In genomic region chr6:170290306-170291128, GRCh38 we compare ENCODE assay signal across 8 cellular contexts. TPM values are rescaled to one million over a fixed set of nuclear protein-coding genes. Genes with fewer than 3 reads are reported as not detected.
DNase-seq lines count a peak whose midpoint lies in the region; ATAC-seq, FAIRE-seq and TF ChIP-seq lines count a peak whose summit lies in the region.

Gene DLL1, minus strand, starts transcription at chr6:170291078. Its CDS starts 939 bp downstream, at chr6:170290139.

- H4K8ac ChIP-seq in IMR-90 (ENCODE audit: low read depth in 2 of 2, low read length in 2 of 2) = no peak within 1 kb of the TSS

- H2AK5ac ChIP-seq in IMR-90 (ENCODE audit: low read depth, low read length) = no peak within 1 kb of the TSS

- dilution Hi-C loops in IMR-90 (cut with HindIII; ENCODE audit: low sequenced_read_pairs, unreplicated experiment) = no loop called here

- no peak within 1 kb of the TSS for H2BK5ac ChIP-seq in IMR-90 (ENCODE audit: low read depth, low read length, poor library complexity, severe bottlenecking)

- no peak within 1 kb of the TSS for H2BK15ac ChIP-seq in IMR-90 (ENCODE audit: low read depth, low read length)

- H3K4me1 ChIP-seq in IMR-90 (ENCODE audit: control insufficient read depth, insufficient read depth, low read length) = peaks cover 4% of the 10 kb centered on the region; the same call in 1 of the 2 replicates
- H3K4me1 ChIP-seq in SJSA1 (replicated peaks) = peaks cover 35% of the 10 kb centered on the region
- peaks cover 0 to 30% of the 10 kb centered on the region in 2 donors for H3K4me1 ChIP-seq in kidney (ENCODE audit: control insufficient read depth in 1 of 2, insufficient read depth in 1 of 2, low read depth in 1 of 2, low read length in 2 of 2)

- H3K27me3 ChIP-seq in IMR-90 (ENCODE audit: control insufficient read depth, insufficient read depth, low read length) = peaks cover 82% of the 10 kb centered on the region
- peaks cover 97% of the 10 kb centered on the region for H3K27me3 ChIP-seq in SJSA1 (replicated peaks)

- H4K20me1 ChIP-seq in IMR-90 (ENCODE audit: insufficient read depth, low read length) = no peaks in the 10 kb centered on the region; the same call in 1 of the 2 replicates

- CTCF ChIA-PET in IMR-90 (lab: Yijun Ruan, JAX) = no interaction called here

- in situ Hi-C loops in IMR-90 (cut with MboI; ENCODE audit: low sequenced_read_pairs) = no loop called here

- no peak within 1 kb of the TSS for H2BK120ac ChIP-seq in IMR-90 (ENCODE audit: low read depth, low read length)

- H3K9ac ChIP-seq in IMR-90 (ENCODE audit: low read depth, low read length) (no peak within 1 kb of the TSS), kidney (ENCODE audit: low read length in 2 of 2) (no peak within 1 kb of the TSS)

- intact Hi-C loops in IMR-90 (cut with micrococcal nuclease) (loop anchor here (5.0 to 10.0 kb wide), 2 partner anchors 242 to 456 kb away; no protein-coding TSS in a partner anchor), kidney (cut with DNase I) (no loop called here)

- no peaks in the 10 kb centered on the region for H3K79me1 ChIP-seq in IMR-90 (ENCODE audit: low read depth in 1 of 2, low read length in 2 of 2)

- FAIRE-seq in kidney (lab: Jason Lieb, UNC) (no peak), HTR-8/SVneo (lab: Jason Lieb, UNC) (no peak)

- H3K23ac ChIP-seq in IMR-90 (ENCODE audit: low read depth, low read length) = no peak within 1 kb of the TSS

- H4K91ac ChIP-seq in IMR-90 (ENCODE audit: insufficient read depth, low read depth, low read length) = no peak within 1 kb of the TSS

- no peaks in the 10 kb centered on the region for H3K36me3 ChIP-seq in IMR-90 (ENCODE audit: control insufficient read depth, insufficient read depth, low read length)
- H3K36me3 ChIP-seq in SJSA1 = no peaks in the 10 kb centered on the region
- H3K36me3 ChIP-seq in kidney (ENCODE audit: control insufficient read depth in 1 of 2, insufficient read depth in 2 of 2, low read length in 2 of 2) = no peaks in the 10 kb centered on the region

- WGBS in IMR-90 (ENCODE audit: extremely low coverage in 2 of 2, insufficient read length in 1 of 2), 2 experiments = 1% methylated on average over 30 of the region's 81 CpGs; no CpG with 5 or more reads in 1 of the 2 experiments

- H2AK9ac ChIP-seq in IMR-90 (replicated peaks; ENCODE audit: low read depth, low read length, poor library complexity) = no peak within 1 kb of the TSS

- ATAC-seq in IMR-90 (ENCODE audit: low read depth) = peak; percentile 70

- H3K56ac ChIP-seq in IMR-90 (ENCODE audit: extremely low read depth, insufficient read depth, low read length) = no peak within 1 kb of the TSS

- no peak within 1 kb of the TSS for H4K5ac ChIP-seq in IMR-90 (ENCODE audit: low read depth, low read length)

- BruUV-seq in IMR-90 (replicated peaks; lab: Mats Ljungman, UMichigan) = no TSS peak

- TF ChIP-seq CTCF in IMR-90 (conservative IDR thresholded peaks at IDR 0.05; ENCODE audit: low read depth, low read length) (no peak), kidney (IDR thresholded peaks at IDR 0.05; ENCODE audit: borderline replicate concordance, extremely low read depth, insufficient read depth) (no peak)

- no peak within 1 kb of the TSS for H2BK20ac ChIP-seq in IMR-90 (ENCODE audit: low read depth, low read length)

- no peak for TF ChIP-seq RAD21 in IMR-90 (IDR thresholded peaks at IDR 0.05; ENCODE audit: low read length)

- DNase-seq in DMS153 (lab: John Stamatoyannopoulos, UW) (peak; percentile 82), IMR-90 (peak; percentile 29), SJSA1 (ENCODE audit: low read depth in 1 of 2, low spot score in 2 of 2) (peak; percentile 46 to 53), kidney (peak; percentile 91), iPS-NIHi11 (ENCODE audit: low spot score) (no peak), HTR-8/SVneo (ENCODE audit: insufficient read length, low spot score) (no peak)
- peak; percentile 30 for DNase-seq in central memory CD4-positive, alpha-beta T cell

- H3K4me2 ChIP-seq in IMR-90 (ENCODE audit: low read depth, low read length) = peak within 1 kb of the TSS; percentile 57

- peak within 1 kb of the TSS; percentile 80 for H2AFZ ChIP-seq in IMR-90 (replicated peaks; ENCODE audit: low read length, poor library complexity)

- H3K9me3 ChIP-seq in IMR-90 (ENCODE audit: control insufficient read depth, insufficient read depth, low read length) (peaks cover 4% of the 10 kb centered on the region; the same call in 1 of the 2 replicates), SJSA1 (replicated peaks) (0 out of 2 replicates have a peak, but pooled peaks cover 2% of the 10 kb centered on the region), kidney (ENCODE audit: control insufficient read depth in 1 of 2, low read length in 2 of 2) (no peaks in the 10 kb centered on the region)

- H3K27ac ChIP-seq in IMR-90 (ENCODE audit: insufficient read depth, low read length) (no peak within 1 kb of the TSS), SJSA1 (no peak within 1 kb of the TSS), kidney (ENCODE audit: low read depth in 2 of 2, low read length in 2 of 2) (peak within 1 kb of the TSS; percentile 41 to 52), skin epidermis (peak within 1 kb of the TSS in 20 of 21 experiments; percentile 37 to 86 (median 74))

- H3K4ac ChIP-seq in IMR-90 (ENCODE audit: low read depth, low read length) = no peak within 1 kb of the TSS

- peaks cover 4% of the 10 kb centered on the region; the same call in 1 of the 2 replicates for H3K9me1 ChIP-seq in IMR-90 (ENCODE audit: insufficient read depth, low read length)

- H3K18ac ChIP-seq in IMR-90 (ENCODE audit: low read depth, low read length) = no peak within 1 kb of the TSS

- H3K14ac ChIP-seq in IMR-90 (replicated peaks; ENCODE audit: low read depth, low read length) = no peak within 1 kb of the TSS

- peak within 1 kb of the TSS; percentile 61 for H3K4me3 ChIP-seq in IMR-90 (ENCODE audit: insufficient read depth, low read depth, low read length)
- peak within 1 kb of the TSS; percentile 45 for H3K4me3 ChIP-seq in SJSA1
- H3K4me3 ChIP-seq in kidney (ENCODE audit: low read length in 2 of 2) = peak within 1 kb of the TSS; percentile 64 to 73
- H3K4me3 ChIP-seq in skin epidermis = peak within 1 kb of the TSS; percentile 42 to 80 (median 60)

- TF ChIP-seq POLR2A in IMR-90 (IDR thresholded peaks at IDR 0.05; ENCODE audit: low read depth, low read length) = no peak

- POLR2A ChIA-PET in IMR-90 (lab: Charles Lee; ENCODE audit: unreplicated experiment) = no interaction called here

TF ChIP-seq in IMR-90, 13 proteins besides CTCF, POLR2A, EP300 and RAD21:
- TF ChIP-seq CEBPB (IDR thresholded peaks at IDR 0.05; ENCODE audit: low read depth, low read length) = no peak
- no peak for TF ChIP-seq BHLHE40 (IDR thresholded peaks at IDR 0.05; ENCODE audit: low read depth, low read length)
- TF ChIP-seq MAZ (IDR thresholded peaks at IDR 0.05; ENCODE audit: borderline replicate concordance, low read depth, low read length) = no peak
TF ChIP-seq in IMR-90: peak in this region for 0.

RNA-seq across cellular contexts. Expression of gene DLL1, which starts in this region (rescaled TPM):
- total RNA-seq in IMR-90 (2012; rRNA removed) (under 0.01 TPM in 2 replicates), kidney (11.9 TPM)
- polyA plus RNA-seq in IMR-90 (2012; rRNA removed) (0.17 and 0.31 TPM in 2 replicates), kidney (ENCODE audit: insufficient read depth, low read depth, low replicate concordance) (4.5 TPM)
- 0.40 TPM in 2 replicates for polyA plus RNA-seq in IMR-90 (2012; cell fraction: cytosol; rRNA removed)
- 1.1 and 1.4 TPM in 2 replicates for polyA plus RNA-seq in IMR-90 (2012; cell fraction: nucleus; rRNA removed; ENCODE audit: low replicate concordance)
- total RNA-seq in SJSA1 (2014; rRNA removed; shearing (Covaris generic)) = 0.03 TPM in 1 of 2 replicates, not detected in the other

Comparison
In these comparisons a context has a peak if more than half of its experiments do, and no peak if none do; other contexts are left out.
1. RNA of gene DLL1 (total RNA-seq): 11.9 TPM in kidney (single experiment); 0.03 TPM in SJSA1 and under 0.01 TPM in IMR-90; every median in the first group is over 10 times any median in the second.
2. Peak in DNase-seq and H3K4me3 ChIP-seq in SJSA1; RNA of the gene not detected or under 1 TPM.
3. DNase-seq: peak in DMS153 (single experiment), IMR-90 (single experiment), central memory CD4-positive, alpha-beta T cell (single experiment) and kidney (single experiment); none in iPS-NIHi11 (single experiment) and HTR-8/SVneo (single experiment).
4. H3K27ac ChIP-seq: peak in kidney (2 of 2) and skin epidermis (20 of 21); none in IMR-90 (single experiment) and SJSA1 (single experiment).
5. Peak in every context shown above with its lines, with median percentiles within 50 percentile points of each other: H3K4me3 ChIP-seq.